11 cellular contexts compared by ENCODE assay signal in the genomic region with DNA sequence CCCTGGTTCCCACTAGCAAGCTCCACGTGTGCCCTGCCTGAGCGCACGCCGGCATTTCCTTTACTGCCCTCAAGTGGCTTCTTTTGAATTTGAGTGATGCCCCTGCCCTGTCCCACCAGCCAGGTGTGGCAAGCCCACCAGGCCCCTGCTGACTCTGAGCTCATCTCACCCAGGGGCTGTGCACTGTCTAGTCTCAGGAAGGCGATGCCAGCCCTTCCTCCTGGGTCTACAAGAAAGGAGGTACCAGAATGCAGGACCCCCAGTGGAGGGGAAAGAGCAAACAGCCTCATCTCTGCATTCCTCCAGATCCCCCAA. TPM values are rescaled to one million over a fixed set of nuclear protein-coding genes. Genes with fewer than 3 reads are reported as not detected.
DNase-seq lines count a peak whose midpoint lies in the region; ATAC-seq and TF ChIP-seq lines count a peak whose summit lies in the region.
"Had no signal": no experiment of that assay in that cellular context is flagged by ENCODE, and none has a peak within 500 bp of the region (broad histone marks: within the 10 kb centered on the region; RNA-seq: fewer than 3 reads in every experiment).

No MANE protein-coding gene starts in this region.

- H3K9ac ChIP-seq in OCI-LY1 (ENCODE audit: low read length): no peak overlapping the region

- no peaks in the 10 kb centered on the region for H4K20me1 ChIP-seq in OCI-LY1 (ENCODE audit: insufficient read depth, low read length)

- peak; percentile 28; the same call in 1 of the 2 replicates for TF ChIP-seq CTCF in OCI-LY1 (IDR thresholded peaks at IDR 0.05; ENCODE audit: low read length)
- TF ChIP-seq CTCF in mesothelial cell of epicardium (IDR thresholded peaks at IDR 0.05; ENCODE audit: unreplicated experiment): no peak
- no peak for TF ChIP-seq CTCF in testis (IDR thresholded peaks at IDR 0.05)
- no peak for TF ChIP-seq CTCF in mucosa of descending colon (IDR thresholded peaks at IDR 0.05)

- no peak overlapping the region for H3K4me3 ChIP-seq in OCI-LY1 (ENCODE audit: low read depth, low read length, poor library complexity, severe bottlenecking)
- H3K4me3 ChIP-seq in testis: no peak overlapping the region
- no peak overlapping the region for H3K4me3 ChIP-seq in mucosa of descending colon

- H3K36me3 ChIP-seq in OCI-LY1 (ENCODE audit: insufficient read depth, low read length): peaks cover 93% of the 10 kb centered on the region
- peaks cover 3% of the 10 kb centered on the region for H3K36me3 ChIP-seq in testis (ENCODE audit: low read depth, missing control alignments)
- peaks cover 11% of the 10 kb centered on the region for H3K36me3 ChIP-seq in mucosa of descending colon (ENCODE audit: low read depth)

- WGBS in testis, 2 donors: 62 to 71% methylated on average over 5 of the region's 5 CpGs

- no peak overlapping the region for H2AFZ ChIP-seq in OCI-LY1 (ENCODE audit: low read length)

- TF ChIP-seq POLR2A in testis (IDR thresholded peaks at IDR 0.05): no peak

- no peak overlapping the region for H3K4me3 Mint-ChIP-seq in mesothelial cell of epicardium
- H3K4me3 Mint-ChIP-seq: effector memory CD8-positive, alpha-beta T cell had no signal

- H3K36me3 Mint-ChIP-seq in mesothelial cell of epicardium: peaks cover 7% of the 10 kb centered on the region

- no peaks in the 10 kb centered on the region for H3K9me2 ChIP-seq in OCI-LY1 (ENCODE audit: low read depth, low read length)

- H3K4me2 ChIP-seq in OCI-LY1 (ENCODE audit: low read length): no peak overlapping the region

- no peaks in the 10 kb centered on the region for H3K79me2 ChIP-seq in OCI-LY1 (ENCODE audit: insufficient read depth, low read length)

- H3K4me1 ChIP-seq in OCI-LY1 (ENCODE audit: insufficient read depth, low read length, severe bottlenecking): no peaks in the 10 kb centered on the region
- peaks cover 82% of the 10 kb centered on the region for H3K4me1 ChIP-seq in testis
- H3K4me1 ChIP-seq in mucosa of descending colon (ENCODE audit: low read depth): peaks cover 37% of the 10 kb centered on the region

- peaks cover 32% of the 10 kb centered on the region for H3K4me1 Mint-ChIP-seq in mesothelial cell of epicardium

- ATAC-seq in mucosa of descending colon (no peak), HG03342 (IDR thresholded peaks at IDR 0.05; ENCODE audit: unreplicated experiment) (no peak)
- ATAC-seq: effector memory CD8-positive, alpha-beta T cell had no signal

- H3K27me3 ChIP-seq in OCI-LY1 (ENCODE audit: insufficient read depth, low read length) (no peaks in the 10 kb centered on the region), testis (no peaks in the 10 kb centered on the region)

- no peaks in the 10 kb centered on the region for H3F3A ChIP-seq in OCI-LY1 (ENCODE audit: insufficient read depth, low read length)

- intact Hi-C loops in testis (cut with DNase I; ENCODE audit: low total_unique reads) (no loop called here), mucosa of descending colon (cut with DNase I, micrococcal nuclease) (no loop called here)

- peak overlapping the region; percentile 91 for H3K27ac Mint-ChIP-seq in mesothelial cell of epicardium
- H3K27ac Mint-ChIP-seq: effector memory CD8-positive, alpha-beta T cell had no signal

- H3K27me3 Mint-ChIP-seq in mesothelial cell of epicardium (ENCODE audit: low read depth): no peaks in the 10 kb centered on the region
- H3K27me3 Mint-ChIP-seq: effector memory CD8-positive, alpha-beta T cell had no signal

- H3K9me3 Mint-ChIP-seq in mesothelial cell of epicardium: no peaks in the 10 kb centered on the region
- H3K9me3 Mint-ChIP-seq: effector memory CD8-positive, alpha-beta T cell had no signal

- DNase-seq in mesothelial cell of epicardium (ENCODE audit: low spot score in 2 of 2, unreplicated experiment in 2 of 2): no peak
- DNase-seq in testis: no peak
- no peak for DNase-seq in mucosa of descending colon
- DNase-seq in activated naive CD4-positive, alpha-beta T cell treated with anti-CD3 and anti-CD28 coated beads, Interleukin-2, amount 50 U/mL, for 16 hours: no peak
- no peak for DNase-seq in stimulated activated CD4-positive, alpha-beta T cell treated with anti-CD3 and anti-CD28 coated beads, Interleukin-15, amount 100 ng/mL, for 24 hours
- DNase-seq: effector memory CD8-positive, alpha-beta T cell; NCI-H1694 treated with DMSO at 0.1 percent for 48 hours had no signal

- no peaks in the 10 kb centered on the region for H3K9me3 ChIP-seq in OCI-LY1 (ENCODE audit: low read length)
- H3K9me3 ChIP-seq in testis: no peaks in the 10 kb centered on the region
- H3K9me3 ChIP-seq in mucosa of descending colon: no peaks in the 10 kb centered on the region

- H3K27ac ChIP-seq in OCI-LY1 (ENCODE audit: low read depth, low read length, poor library complexity, severe bottlenecking): no peak overlapping the region
- peak overlapping the region; percentile 87 for H3K27ac ChIP-seq in cingulate gyrus (ENCODE audit: low read depth, low read length)
- H3K27ac ChIP-seq in testis: peak overlapping the region; percentile 64 to 82

RNA-seq across cellular contexts. Expression of gene EPHX3, which starts 17.3 kb away (rescaled TPM):
- total RNA-seq in mesothelial cell of epicardium: 2.1 to 2.4 TPM (median 2.1 TPM) in 3 replicates
- total RNA-seq in testis: 1 to 10 TPM; 1.1 to 1.4 TPM
- polyA plus RNA-seq in testis (ENCODE audit: insufficient read depth, low read depth, low replicate concordance): 3.6 TPM
- total RNA-seq in mucosa of descending colon: under 1 TPM in 1 of 3 donors, not detected in 2; 0.58 TPM
- total RNA-seq: HT1080 had no signal

RNA-seq across cellular contexts. Expression of gene NOTCH3, which starts 48.7 kb away (rescaled TPM):
- total RNA-seq in mesothelial cell of epicardium: 192 to 204 TPM (median 192 TPM) in 3 replicates
- 10 to 100 TPM; 11.4 to 16.8 TPM for total RNA-seq in testis
- 16.1 TPM for polyA plus RNA-seq in testis (ENCODE audit: insufficient read depth, low read depth, low replicate concordance)
- 10 to 100 TPM in 2 of 3 donors, 1 to 10 TPM in 1; 3.8 to 13.3 (median 13.0) TPM for total RNA-seq in mucosa of descending colon

Comparison
In these comparisons a context has a peak if more than half of its experiments do, and no peak if none do; other contexts are left out.
1. RNA of gene NOTCH3, which starts 48.7 kb away (total RNA-seq): 192 to 204 TPM in mesothelial cell of epicardium; 11.4 to 16.8 TPM in testis and 3.8 to 13.3 TPM in mucosa of descending colon; every median in the first group is over 10 times any median in the second.